ENCODE assay signal across 9 cellular contexts in the genomic region with DNA sequence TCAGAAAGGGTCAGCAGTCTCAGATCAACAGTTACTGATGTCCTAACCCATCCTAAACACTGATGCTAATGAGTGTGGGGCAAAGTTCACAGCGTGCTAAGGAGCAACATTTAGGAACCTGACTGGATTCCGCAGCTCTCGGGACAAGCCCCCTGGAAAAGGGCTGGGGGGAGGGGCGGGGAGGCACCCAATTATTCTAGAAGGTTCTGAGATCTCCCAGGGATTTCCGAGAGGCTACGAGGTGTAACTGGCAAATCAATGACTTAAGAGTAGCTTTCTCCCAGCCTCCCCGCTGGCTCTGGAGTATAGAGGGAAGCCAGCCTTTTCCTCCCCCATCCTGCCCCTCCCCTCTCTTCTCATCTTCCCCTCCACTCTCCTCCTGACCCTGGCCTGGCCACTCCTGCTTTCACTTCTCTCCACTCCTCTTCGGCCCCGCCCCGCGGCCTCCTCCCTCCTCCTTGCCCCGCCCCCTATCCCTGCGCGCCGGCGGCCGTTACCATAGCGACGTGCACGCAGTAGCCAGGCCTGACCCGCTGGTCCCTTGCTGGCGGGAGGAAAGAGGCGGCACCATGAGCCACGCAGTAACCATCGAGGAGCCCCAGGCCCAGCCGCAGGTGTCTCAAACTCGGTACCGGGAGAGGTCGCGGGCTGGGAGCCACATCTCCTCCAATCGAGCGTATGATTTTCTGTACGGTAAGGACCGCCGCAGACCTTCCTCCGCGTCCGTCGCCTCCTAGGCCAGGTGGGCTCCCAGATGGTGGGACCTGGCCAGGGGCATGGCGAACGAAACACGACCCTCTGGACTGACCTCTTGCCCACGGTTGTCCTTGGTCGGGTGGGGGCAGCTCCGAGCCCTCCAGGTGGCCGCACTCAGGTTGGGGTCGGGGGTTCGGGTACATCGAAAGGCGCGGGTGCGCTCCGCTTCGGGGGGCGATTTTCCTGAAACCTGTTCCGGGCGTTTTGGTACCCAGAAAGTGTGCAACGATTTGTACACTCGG. TPM values are rescaled to one million over a fixed set of nuclear protein-coding genes. Genes with fewer than 3 reads are reported as not detected.
A peak's percentile ranks its signal among the peaks of the same experiment; 100 is the strongest.
DNase-seq lines count a peak whose midpoint lies in the region; ATAC-seq lines count a peak whose summit lies in the region.
"Had no signal": no experiment of that assay in that cellular context is flagged by ENCODE, and none has a peak within 500 bp of the region (broad histone marks: within the 10 kb centered on the region; RNA-seq: fewer than 3 reads in every experiment).

A gene (plus strand): TSS at position 493 of the 998 bp plus-strand sequence. CDS start 77 bp downstream, at position 570.

- WGBS in esophagus, 2 donors, result 5 to 7% methylated on average over 59 of the region's 59 CpGs

- ATAC-seq in GM18870 (IDR thresholded peaks at IDR 0.05; ENCODE audit: unreplicated experiment) (peak; percentile 61), HG03139 (IDR thresholded peaks at IDR 0.05; ENCODE audit: unreplicated experiment) (peak; percentile 93)

- H3K27ac ChIP-seq in esophagus (ENCODE audit: low read depth in 2 of 2, low read length in 1 of 2) (no peak within 1 kb of the TSS), mucosa of rectum (ENCODE audit: low read depth in 2 of 2, low read length in 2 of 2) (no peak within 1 kb of the TSS)

- H3K9me3 Mint-ChIP-seq in activated T-cell treated with anti-CD3 and anti-CD28 coated beads, Interleukin-2, amount 50 U/mL, for 24 hours, result peaks cover 10% of the 10 kb centered on the region

- H3K4me3 ChIP-seq in esophagus (ENCODE audit: low read depth in 1 of 2, low read length in 2 of 2) (peak within 1 kb of the TSS; percentile 46 to 50), mucosa of rectum (ENCODE audit: low read length in 2 of 2) (peak within 1 kb of the TSS; percentile 66 to 73)

- no peaks in the 10 kb centered on the region for H3K9me3 ChIP-seq in esophagus (ENCODE audit: control insufficient read depth in 2 of 2, insufficient read depth in 1 of 2, low read depth in 1 of 2, low read length in 1 of 2)
- no peaks in the 10 kb centered on the region for H3K9me3 ChIP-seq in mucosa of rectum (ENCODE audit: control insufficient read depth in 2 of 2, low read length in 2 of 2)

- peaks cover 5% of the 10 kb centered on the region for H3K36me3 Mint-ChIP-seq in activated T-cell treated with anti-CD3 and anti-CD28 coated beads, Interleukin-2, amount 50 U/mL, for 24 hours (ENCODE audit: low read depth)

- H3K4me1 ChIP-seq in esophagus (ENCODE audit: control insufficient read depth in 2 of 2, insufficient read depth in 2 of 2, low read length in 1 of 2) (peaks cover 2 to 3% of the 10 kb centered on the region in 2 donors), mucosa of rectum (ENCODE audit: control insufficient read depth in 2 of 2, insufficient read depth in 2 of 2, low read length in 2 of 2) (peaks cover 10 to 13% of the 10 kb centered on the region in 2 donors)

- H3K27me3 ChIP-seq in esophagus (ENCODE audit: control insufficient read depth in 1 of 2, insufficient read depth in 2 of 2, low read length in 2 of 2) (no peaks in the 10 kb centered on the region), mucosa of rectum (ENCODE audit: control insufficient read depth in 2 of 2, insufficient read depth in 2 of 2, low read length in 2 of 2) (peaks cover 0 to 3% of the 10 kb centered on the region in 2 donors)

- H3K27me3 Mint-ChIP-seq in activated T-cell treated with anti-CD3 and anti-CD28 coated beads, Interleukin-2, amount 50 U/mL, for 24 hours, result peaks cover 11% of the 10 kb centered on the region

- DNase-seq in A172 (ENCODE audit: low spot score) (peak; percentile 84), NCI-H526 (lab: John Stamatoyannopoulos, UW) (peak; percentile 26 to 79)
- DNase-seq in activated T-cell treated with anti-CD3 and anti-CD28 coated beads, Interleukin-2, amount 50 U/mL, for 24 hours, result peak; percentile 86
- peak; percentile 65 to 67 for DNase-seq in stimulated activated CD8-positive, alpha-beta memory T cell treated with anti-CD3 and anti-CD28 coated beads, Interleukin-2, amount 100 ng/mL, for 1 hour (ENCODE audit: low read depth in 2 of 2)
- DNase-seq: DND-41 had no signal

- peak within 1 kb of the TSS; percentile 13 for H3K27ac Mint-ChIP-seq in activated T-cell treated with anti-CD3 and anti-CD28 coated beads, Interleukin-2, amount 50 U/mL, for 24 hours

- H3K36me3 ChIP-seq in esophagus (ENCODE audit: control insufficient read depth in 2 of 2, insufficient read depth in 2 of 2, low read length in 1 of 2) (no peaks in the 10 kb centered on the region), mucosa of rectum (ENCODE audit: control insufficient read depth in 2 of 2, insufficient read depth in 2 of 2, low read length in 2 of 2) (no peaks in the 10 kb centered on the region)

- peak within 1 kb of the TSS; percentile 68 for H3K4me3 Mint-ChIP-seq in activated T-cell treated with anti-CD3 and anti-CD28 coated beads, Interleukin-2, amount 50 U/mL, for 24 hours

- peak within 1 kb of the TSS in 1 of 2 donors; percentile 49 for H3K9ac ChIP-seq in mucosa of rectum (ENCODE audit: low read depth in 1 of 2, low read length in 2 of 2)

- H3K4me1 Mint-ChIP-seq in activated T-cell treated with anti-CD3 and anti-CD28 coated beads, Interleukin-2, amount 50 U/mL, for 24 hours (ENCODE audit: low read depth), result peaks cover 43% of the 10 kb centered on the region

RNA-seq across cellular contexts. Expression of the gene that starts here (rescaled TPM):
- total RNA-seq in A172 (2014; rRNA removed; shearing (Covaris generic)), result 1.8 and 2.2 TPM in 2 replicates
- polyA plus RNA-seq in esophagus, result under 1 TPM; 0.44 to 0.45 TPM
